11 cellular contexts compared by ENCODE assay signal in the genomic region with DNA sequence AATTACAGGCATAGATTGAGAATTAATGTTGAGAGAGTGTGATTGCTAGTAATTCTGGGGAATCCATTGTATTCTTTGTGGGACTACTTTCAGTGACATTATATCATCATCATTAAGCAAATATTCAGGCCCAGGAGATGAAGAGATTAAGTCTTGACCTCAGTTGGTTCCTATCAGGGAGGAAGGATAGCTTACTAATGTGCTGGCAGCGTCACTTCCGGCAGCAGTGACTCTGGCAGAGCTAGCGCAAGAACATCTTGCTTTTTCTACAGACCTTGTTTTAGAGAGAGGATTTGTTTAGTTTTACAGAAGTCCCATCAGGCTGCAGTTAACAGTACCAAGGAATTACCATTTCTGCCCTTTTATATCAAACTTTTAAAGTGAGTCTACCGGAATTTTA. TPM values are rescaled to one million over a fixed set of nuclear protein-coding genes. Genes with fewer than 3 reads are reported as not detected.
DNase-seq lines count a peak whose midpoint lies in the region; ATAC-seq, FAIRE-seq and TF ChIP-seq lines count a peak whose summit lies in the region.
"Had no signal": no experiment of that assay in that cellular context is flagged by ENCODE, and none has a peak within 500 bp of the region (broad histone marks: within the 10 kb centered on the region; RNA-seq: fewer than 3 reads in every experiment).

No MANE protein-coding gene starts in this region.

- H3K4me1 ChIP-seq in Caco-2 = no peaks in the 10 kb centered on the region

- no TSS peak for BruUV-seq in Caco-2 (replicated peaks; lab: Mats Ljungman, UMichigan)

- FAIRE-seq in GM19239 (lab: Jason Lieb, UNC) = no peak

- no peaks in the 10 kb centered on the region for H3K9me3 Mint-ChIP-seq in naive thymus-derived CD8-positive, alpha-beta T cell
- no peaks in the 10 kb centered on the region for H3K9me3 Mint-ChIP-seq in Caco-2 (ENCODE audit: unreplicated experiment)
- H3K9me3 Mint-ChIP-seq: nephron had no signal

- CTCF ChIA-PET in BJ (lab: Yijun Ruan, JAX) (no interaction called here), Caco-2 (lab: Charles Lee) (no interaction called here)

- peaks cover 0 to 24% (median 0%) of the 10 kb centered on the region in 3 donors for H3K36me3 Mint-ChIP-seq in naive thymus-derived CD8-positive, alpha-beta T cell
- H3K36me3 Mint-ChIP-seq in Caco-2 (ENCODE audit: insufficient read depth, unreplicated experiment) = no peaks in the 10 kb centered on the region

- H3K27ac Mint-ChIP-seq in naive thymus-derived CD8-positive, alpha-beta T cell = peak overlapping the region in 8 of 10 donors; percentile 20 to 83 (median 56)
- no peak overlapping the region for H3K27ac Mint-ChIP-seq in Caco-2 (ENCODE audit: unreplicated experiment)

- H3K36me3 ChIP-seq in BJ (ENCODE audit: control insufficient read depth, insufficient read depth, low read length) (no peaks in the 10 kb centered on the region), Caco-2 (ENCODE audit: control insufficient read depth, insufficient read depth, low read length) (no peaks in the 10 kb centered on the region)

- H3K27me3 ChIP-seq in BJ (ENCODE audit: control insufficient read depth, insufficient read depth, low read length) (no peaks in the 10 kb centered on the region), Caco-2 (replicated peaks; ENCODE audit: control insufficient read depth, insufficient read depth, low read length) (no peaks in the 10 kb centered on the region)

- peak; percentile 30 for ATAC-seq in esophagus mucosa
- ATAC-seq in naive thymus-derived CD8-positive, alpha-beta T cell = no peak

- H3K4me3 ChIP-seq in BJ (ENCODE audit: low read depth, low read length) = no peak overlapping the region
- H3K4me3 ChIP-seq in Caco-2 (ENCODE audit: low read depth, low read length) = no peak overlapping the region

- peaks cover 30 to 88% (median 72%) of the 10 kb centered on the region in 4 donors for H3K4me1 Mint-ChIP-seq in naive thymus-derived CD8-positive, alpha-beta T cell
- H3K4me1 Mint-ChIP-seq in Caco-2 (ENCODE audit: low read depth, unreplicated experiment) = no peaks in the 10 kb centered on the region

- TF ChIP-seq CTCF in BJ (IDR thresholded peaks at IDR 0.05; ENCODE audit: insufficient read depth, low read depth, low read length) (no peak), Caco-2 (IDR thresholded peaks at IDR 0.05; ENCODE audit: insufficient read depth in 1 of 2, low read depth in 1 of 2, low read length in 1 of 2, severe bottlenecking in 1 of 2, unreplicated experiment in 1 of 2) (no peak)

- no peaks in the 10 kb centered on the region for H3K27me3 Mint-ChIP-seq in naive thymus-derived CD8-positive, alpha-beta T cell
- H3K27me3 Mint-ChIP-seq in Caco-2 (ENCODE audit: insufficient read depth, unreplicated experiment) = no peaks in the 10 kb centered on the region

- peak overlapping the region in 1 of 10 donors; percentile 0 for H3K4me3 Mint-ChIP-seq in naive thymus-derived CD8-positive, alpha-beta T cell
- H3K4me3 Mint-ChIP-seq in Caco-2 (ENCODE audit: unreplicated experiment) = no peak overlapping the region
- H3K4me3 Mint-ChIP-seq: nephron had no signal

- H3K9me3 ChIP-seq in Caco-2 = no peaks in the 10 kb centered on the region

- DNase-seq in BJ (ENCODE audit: low read depth) (peak; percentile 23), MV-4-11 (lab: John Stamatoyannopoulos, UW) (peak; percentile 39), GM19239 (ENCODE audit: insufficient read length, low spot score) (no peak), Caco-2 (no peak), posterior cingulate gyrus (no peak), NAMALWA (ENCODE audit: low spot score) (no peak)
- DNase-seq in naive thymus-derived CD8-positive, alpha-beta T cell = no peak
- DNase-seq: hippocampal formation, MM.1S had no signal

- POLR2A ChIA-PET in BJ (lab: Charles Lee) = interaction anchor here (0.6 kb wide), 2 partner anchors 10 to 20 kb away, joined by 3 to 8 read pairs; no protein-coding TSS in a partner anchor
- POLR2A ChIA-PET in naive thymus-derived CD8-positive, alpha-beta T cell (lab: Charles Lee) = no interaction called here
- POLR2A ChIA-PET in Caco-2 (lab: Charles Lee) = no interaction called here

- intact Hi-C loops in Caco-2 (cut with micrococcal nuclease; ENCODE audit: unreplicated experiment) (no loop called here), posterior cingulate gyrus (cut with DNase I) (no loop called here)

RNA-seq across cellular contexts. Expression of a gene that starts 20.3 kb away (rescaled TPM):
- polyA plus RNA-seq in BJ (2011; rRNA removed) = 15.5 and 26.9 TPM in 2 replicates
- polyA minus RNA-seq in BJ (2011; rRNA and poly(A)+ RNA removed) = 13.6 and 18.1 TPM in 2 replicates
- 114 TPM for total RNA-seq in esophagus mucosa
- 10 to 100 TPM; 51.6 to 53.4 TPM for total RNA-seq in naive thymus-derived CD8-positive, alpha-beta T cell
- 100 to 1,000 TPM; 131 to 151 (median 132) TPM for polyA plus RNA-seq in naive thymus-derived CD8-positive, alpha-beta T cell
- 6.5 and 7.0 TPM in 2 replicates for total RNA-seq in Caco-2 (2022)

RNA-seq across cellular contexts. Expression of a gene that starts 20.6 kb away (rescaled TPM):
- polyA plus RNA-seq in BJ (2011; rRNA removed) = 13.2 and 21.7 TPM in 2 replicates
- 1.4 and 3.2 TPM in 2 replicates for polyA minus RNA-seq in BJ (2011; rRNA and poly(A)+ RNA removed)
- total RNA-seq in esophagus mucosa (42.4 TPM), Caco-2 (2022) (0.67 and 1.1 TPM in 2 replicates)
- total RNA-seq in naive thymus-derived CD8-positive, alpha-beta T cell = 10 to 100 TPM; 79.5 to 85.3 TPM
- polyA plus RNA-seq in naive thymus-derived CD8-positive, alpha-beta T cell = 10 to 100 TPM; 43.0 to 67.5 (median 55.4) TPM

Comparison
In these comparisons a context has a peak if more than half of its experiments do, and no peak if none do; other contexts are left out.
1. DNase-seq: peak in BJ (single experiment) and MV-4-11 (single experiment); none in naive thymus-derived CD8-positive, alpha-beta T cell (0 of 10), GM19239 (single experiment), Caco-2 (0 of 2), posterior cingulate gyrus (0 of 10) and NAMALWA (single experiment).
2. RNA of a gene that starts 20.6 kb away (total RNA-seq): 79.5 to 85.3 TPM in naive thymus-derived CD8-positive, alpha-beta T cell and 42.4 TPM in esophagus mucosa (single experiment); 0.67 to 1.1 TPM in Caco-2; every median in the first group is over 10 times any median in the second.